1 cellular context compared by ENCODE assay signal in genomic region chr11:26297179-26297970, GRCh38.
TF ChIP-seq lines count a peak whose summit lies in the region.

No MANE protein-coding gene starts in this region.

TF ChIP-seq in H1, 55 proteins besides CTCF, POLR2A, EP300 and RAD21 (continued from another document):
- TF ChIP-seq CHD7 (IDR thresholded peaks at IDR 0.05; ENCODE audit: insufficient replicate concordance, low read length): no peak
